Comparison of ENCODE assay signal across 8 cellular contexts in genomic region chr11:46279393-46280099, GRCh38. TPM values are rescaled to one million over a fixed set of nuclear protein-coding genes. Genes with fewer than 3 reads are reported as not detected.
DNase-seq lines count a peak whose midpoint lies in the region; ATAC-seq and TF ChIP-seq lines count a peak whose summit lies in the region.

No MANE protein-coding gene starts in this region.

- no peaks in the 10 kb centered on the region for H3K9me3 ChIP-seq in muscle layer of duodenum (ENCODE audit: control insufficient read depth in 1 of 2, low read length in 2 of 2)

- H3K79me2 ChIP-seq in ACC112 (ENCODE audit: control insufficient read depth, insufficient read depth, low read length, unreplicated experiment): peaks cover 64% of the 10 kb centered on the region

- H3K4me1 ChIP-seq in ACC112 (ENCODE audit: control insufficient read depth, insufficient read depth, low read length, unreplicated experiment): peaks cover 37% of the 10 kb centered on the region
- peaks cover 7 to 22% of the 10 kb centered on the region in 2 donors for H3K4me1 ChIP-seq in muscle layer of duodenum (ENCODE audit: control insufficient read depth in 1 of 2, insufficient read depth in 2 of 2, low read length in 2 of 2)

- H2AFZ ChIP-seq in ACC112 (ENCODE audit: low read length, unreplicated experiment): no peak overlapping the region

- H3K27ac Mint-ChIP-seq in endothelial cell (ENCODE audit: unreplicated experiment): peak overlapping the region; percentile 36

- H3K9me3 Mint-ChIP-seq in endothelial cell (ENCODE audit: unreplicated experiment): no peaks in the 10 kb centered on the region
- H3K9me3 Mint-ChIP-seq in activated T-cell treated with anti-CD3 and anti-CD28 coated beads, Interleukin-2, amount 50 U/mL, for 4 hours: no peaks in the 10 kb centered on the region

- peaks cover 36% of the 10 kb centered on the region for H3K4me1 Mint-ChIP-seq in endothelial cell (ENCODE audit: unreplicated experiment)
- H3K4me1 Mint-ChIP-seq in activated T-cell treated with anti-CD3 and anti-CD28 coated beads, Interleukin-2, amount 50 U/mL, for 4 hours (ENCODE audit: low read depth): peaks cover 7% of the 10 kb centered on the region

- peaks cover 7% of the 10 kb centered on the region for H3K27me3 Mint-ChIP-seq in endothelial cell (ENCODE audit: unreplicated experiment)
- H3K27me3 Mint-ChIP-seq in activated T-cell treated with anti-CD3 and anti-CD28 coated beads, Interleukin-2, amount 50 U/mL, for 4 hours (ENCODE audit: low read depth): peaks cover 43% of the 10 kb centered on the region

- H3K27me3 ChIP-seq in ACC112 (ENCODE audit: insufficient read depth, low read length) (no peaks in the 10 kb centered on the region), muscle layer of duodenum (ENCODE audit: low read depth, low read length) (peaks cover 7% of the 10 kb centered on the region)

- ATAC-seq in activated T-cell treated with anti-CD3 and anti-CD28 coated beads, Interleukin-2, amount 50 U/mL, for 4 hours: no peak

- peaks cover 3% of the 10 kb centered on the region for H3K36me3 Mint-ChIP-seq in endothelial cell (ENCODE audit: low read depth, unreplicated experiment)
- H3K36me3 Mint-ChIP-seq in activated T-cell treated with anti-CD3 and anti-CD28 coated beads, Interleukin-2, amount 50 U/mL, for 4 hours (ENCODE audit: insufficient read depth): no peaks in the 10 kb centered on the region

- H3K36me3 ChIP-seq in ACC112 (ENCODE audit: insufficient read depth, low read length) (no peaks in the 10 kb centered on the region), muscle layer of duodenum (ENCODE audit: control insufficient read depth in 1 of 2, insufficient read depth in 2 of 2, low read length in 2 of 2) (no peaks in the 10 kb centered on the region)

- DNase-seq in NCI-H2029 treated with DMSO at 0.1 percent for 48 hours (lab: John Stamatoyannopoulos, UW) (peak; percentile 15), endothelial cell (ENCODE audit: low spot score) (peak; percentile 38), activated gamma-delta T cell (lab: John Stamatoyannopoulos, UW) (no peak), dedifferentiated amniotic fluid mesenchymal stem cell (ENCODE audit: extremely low spot score) (no peak)
- DNase-seq in activated CD4-positive, alpha-beta T cell treated with anti-CD3 and anti-CD28 coated beads, Interleukin-2, amount 50 U/mL, for 48 hours: no peak
- no peak for DNase-seq in activated T-cell treated with anti-CD3 and anti-CD28 coated beads, Interleukin-2, amount 50 U/mL, for 4 hours

- H3K4me3 ChIP-seq in ACC112 (ENCODE audit: low read depth, low read length) (peak overlapping the region; percentile 97), muscle layer of duodenum (ENCODE audit: low read depth in 1 of 2, low read length in 2 of 2) (peak overlapping the region; percentile 59 to 67)

- H3K4me3 Mint-ChIP-seq in endothelial cell (ENCODE audit: unreplicated experiment): peak overlapping the region; percentile 93
- H3K4me3 Mint-ChIP-seq in activated T-cell treated with anti-CD3 and anti-CD28 coated beads, Interleukin-2, amount 50 U/mL, for 4 hours: no peak overlapping the region

- no peak for TF ChIP-seq CTCF in endothelial cell (IDR thresholded peaks at IDR 0.05; ENCODE audit: unreplicated experiment)

- H3K27ac ChIP-seq in ACC112 (ENCODE audit: low read depth, low read length) (peak overlapping the region; percentile 84), muscle layer of duodenum (ENCODE audit: low read length) (peak overlapping the region; percentile 50)

RNA-seq across cellular contexts. Expression of gene CREB3L1, which starts 2.1 kb away (rescaled TPM):
- total RNA-seq in endothelial cell (ENCODE audit: unreplicated experiment): 21.6 TPM
- total RNA-seq in activated T-cell treated with anti-CD3 and anti-CD28 coated beads, Interleukin-2, amount 50 U/mL, for 4 hours: under 1 TPM; 0.20 to 0.27 (median 0.26) TPM

Comparison
In these comparisons a context has a peak if more than half of its experiments do, and no peak if none do; other contexts are left out.
1. DNase-seq: peak in NCI-H2029 treated with DMSO at 0.1 percent for 48 hours (single experiment) and endothelial cell (single experiment); none in activated CD4-positive, alpha-beta T cell treated with anti-CD3 and anti-CD28 coated beads, Interleukin-2, amount 50 U/mL, for 48 hours (0 of 2), activated T-cell treated with anti-CD3 and anti-CD28 coated beads, Interleukin-2, amount 50 U/mL, for 4 hours (single experiment), activated gamma-delta T cell (single experiment) and dedifferentiated amniotic fluid mesenchymal stem cell (single experiment).
2. RNA of gene CREB3L1, which starts 2.1 kb away (total RNA-seq): 21.6 TPM in endothelial cell (single experiment); 0.20 to 0.27 TPM in activated T-cell treated with anti-CD3 and anti-CD28 coated beads, Interleukin-2, amount 50 U/mL, for 4 hours; every median in the first group is over 10 times any median in the second.